In the genomic region with DNA sequence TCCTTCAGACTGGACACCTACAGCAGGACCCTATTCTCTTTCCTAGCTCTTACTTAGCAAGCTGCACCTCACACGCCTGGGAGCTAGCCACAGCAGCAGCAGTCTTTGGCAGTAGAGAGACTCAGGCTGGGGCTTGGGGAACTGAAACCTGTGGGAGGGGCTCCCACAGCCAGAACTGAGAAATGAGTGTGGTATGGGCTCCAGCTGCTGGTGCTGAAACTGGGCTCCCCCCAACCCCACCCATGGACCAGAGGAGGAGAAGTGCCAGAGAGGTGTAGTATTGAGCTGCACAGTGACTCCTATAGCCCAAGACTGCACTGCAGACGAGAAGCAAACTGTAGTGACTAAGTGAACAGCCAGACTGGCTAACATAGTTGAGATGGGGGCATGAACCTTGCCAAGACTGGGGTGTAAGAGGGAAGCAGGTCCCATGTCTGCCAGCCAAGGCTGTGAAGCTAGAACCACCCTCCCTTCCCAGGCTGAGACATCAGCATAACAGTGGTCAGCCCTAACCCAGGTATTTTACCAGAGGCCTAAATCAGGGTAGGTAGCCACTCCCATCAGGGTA, we compare ENCODE assay signal across 10 cellular contexts.
A peak's percentile ranks its signal among the peaks of the same experiment; 100 is the strongest.
DNase-seq lines count a peak whose midpoint lies in the region; ATAC-seq lines count a peak whose summit lies in the region.
"Had no signal": no experiment of that assay in that cellular context is flagged by ENCODE, and none has a peak within 500 bp of the region (broad histone marks: within the 10 kb centered on the region; RNA-seq: fewer than 3 reads in every experiment).

No MANE protein-coding gene starts in this region.

- peak in 2 of 5 donors; percentile 7 to 20 for DNase-seq in CD8-positive, alpha-beta memory T cell
- peak; percentile 83 for DNase-seq in activated CD8-positive, alpha-beta memory T cell treated with anti-CD3 and anti-CD28 coated beads, Interleukin-2, amount 10 ng/mL, durations not matched to agents 7 days and 5 days
- DNase-seq in midbrain (lab: John Stamatoyannopoulos, UW) = peak; percentile 41
- no peak for DNase-seq in putamen (ENCODE audit: low spot score)
- DNase-seq in SHP77 (lab: John Stamatoyannopoulos, UW) = no peak
- no peak for DNase-seq in GF-D8 (lab: John Stamatoyannopoulos, UW)

- CTCF ChIA-PET in CD8-positive, alpha-beta memory T cell (lab: Charles Lee) = interaction anchor here (0.6 to 2.4 kb wide), 2 partner anchors 16 to 40 kb away, joined by 3 to 9 read pairs; no protein-coding TSS in a partner anchor
- CTCF ChIA-PET in activated CD8-positive, alpha-beta memory T cell treated with anti-CD3 and anti-CD28 coated beads, Interleukin-2, amount 10 ng/mL, durations not matched to agents 7 days and 5 days (lab: Charles Lee) = interaction anchor here (0.7 to 4.1 kb wide), 13 partner anchors 8 to 209 kb away, joined by 3 to 19 read pairs (median 4); no protein-coding TSS in a partner anchor

- peaks cover 43 to 60% (median 52%) of the 10 kb centered on the region in 3 donors for H3K4me1 Mint-ChIP-seq in CD8-positive, alpha-beta memory T cell
- H3K4me1 Mint-ChIP-seq in activated CD8-positive, alpha-beta memory T cell treated with anti-CD3 and anti-CD28 coated beads, Interleukin-2, amount 10 ng/mL, durations not matched to agents 7 days and 5 days = peaks cover 44% of the 10 kb centered on the region

- H3K4me3 ChIP-seq in CD8-positive, alpha-beta memory T cell (ENCODE audit: low read length) = no peak overlapping the region
- H3K4me3 ChIP-seq: cardiac muscle cell, skin epidermis had no signal

- peak overlapping the region in 4 of 7 donors; percentile 3 to 65 (median 26) for H3K4me3 Mint-ChIP-seq in CD8-positive, alpha-beta memory T cell
- no peak overlapping the region for H3K4me3 Mint-ChIP-seq in activated CD8-positive, alpha-beta memory T cell treated with anti-CD3 and anti-CD28 coated beads, Interleukin-2, amount 10 ng/mL, durations not matched to agents 7 days and 5 days

- ATAC-seq in GM19438 (IDR thresholded peaks at IDR 0.05; ENCODE audit: low read depth, unreplicated experiment) (peak; percentile 93), HG03378 (IDR thresholded peaks at IDR 0.05; ENCODE audit: unreplicated experiment) (peak; percentile 89)
- ATAC-seq in activated CD8-positive, alpha-beta memory T cell treated with anti-CD3 and anti-CD28 coated beads, Interleukin-2, amount 10 ng/mL, durations not matched to agents 7 days and 5 days = peak; percentile 79

- H3K36me3 ChIP-seq in CD8-positive, alpha-beta memory T cell (ENCODE audit: insufficient read depth, low read length) = no peaks in the 10 kb centered on the region
- H3K36me3 ChIP-seq: cardiac muscle cell had no signal

- peak overlapping the region; percentile 47 to 97 (median 95) for H3K27ac Mint-ChIP-seq in CD8-positive, alpha-beta memory T cell
- peak overlapping the region; percentile 73 for H3K27ac Mint-ChIP-seq in activated CD8-positive, alpha-beta memory T cell treated with anti-CD3 and anti-CD28 coated beads, Interleukin-2, amount 10 ng/mL, durations not matched to agents 7 days and 5 days

- peaks cover 2 to 15% (median 5%) of the 10 kb centered on the region in 3 donors for H3K36me3 Mint-ChIP-seq in CD8-positive, alpha-beta memory T cell
- peaks cover 10% of the 10 kb centered on the region for H3K36me3 Mint-ChIP-seq in activated CD8-positive, alpha-beta memory T cell treated with anti-CD3 and anti-CD28 coated beads, Interleukin-2, amount 10 ng/mL, durations not matched to agents 7 days and 5 days

- peaks cover 4 to 12% (median 10%) of the 10 kb centered on the region in 5 donors for H3K9me3 Mint-ChIP-seq in CD8-positive, alpha-beta memory T cell
- no peaks in the 10 kb centered on the region for H3K9me3 Mint-ChIP-seq in activated CD8-positive, alpha-beta memory T cell treated with anti-CD3 and anti-CD28 coated beads, Interleukin-2, amount 10 ng/mL, durations not matched to agents 7 days and 5 days (ENCODE audit: low read depth)

- POLR2A ChIA-PET in CD8-positive, alpha-beta memory T cell (lab: Charles Lee) = interaction anchor here (0.6 kb wide), 1 partner anchor 35 kb away, joined by 3 read pairs; no protein-coding TSS in a partner anchor

- no peaks in the 10 kb centered on the region for H3K27me3 ChIP-seq in CD8-positive, alpha-beta memory T cell (ENCODE audit: insufficient read depth, low read length, poor library complexity, severe bottlenecking)
- H3K27me3 ChIP-seq: cardiac muscle cell had no signal

- no peaks in the 10 kb centered on the region for H3K27me3 Mint-ChIP-seq in CD8-positive, alpha-beta memory T cell
- H3K27me3 Mint-ChIP-seq in activated CD8-positive, alpha-beta memory T cell treated with anti-CD3 and anti-CD28 coated beads, Interleukin-2, amount 10 ng/mL, durations not matched to agents 7 days and 5 days = no peaks in the 10 kb centered on the region

- no peak overlapping the region for H3K27ac ChIP-seq in CD8-positive, alpha-beta memory T cell (ENCODE audit: low read depth, low read length)
- H3K27ac ChIP-seq: cardiac muscle cell had no signal

- peaks cover 30% of the 10 kb centered on the region for H3K4me1 ChIP-seq in CD8-positive, alpha-beta memory T cell (ENCODE audit: insufficient read depth, low read length)

- no peaks in the 10 kb centered on the region for H3K9me3 ChIP-seq in CD8-positive, alpha-beta memory T cell (ENCODE audit: low read length)

Comparison
In these comparisons a context has a peak if more than half of its experiments do, and no peak if none do; other contexts are left out.
1. DNase-seq: peak in activated CD8-positive, alpha-beta memory T cell treated with anti-CD3 and anti-CD28 coated beads, Interleukin-2, amount 10 ng/mL, durations not matched to agents 7 days and 5 days (single experiment) and midbrain (single experiment); none in putamen (single experiment), SHP77 (0 of 2) and GF-D8 (single experiment).
2. Peak in every context shown above with its lines, with median percentiles within 50 percentile points of each other: ATAC-seq.